In the genomic region with DNA sequence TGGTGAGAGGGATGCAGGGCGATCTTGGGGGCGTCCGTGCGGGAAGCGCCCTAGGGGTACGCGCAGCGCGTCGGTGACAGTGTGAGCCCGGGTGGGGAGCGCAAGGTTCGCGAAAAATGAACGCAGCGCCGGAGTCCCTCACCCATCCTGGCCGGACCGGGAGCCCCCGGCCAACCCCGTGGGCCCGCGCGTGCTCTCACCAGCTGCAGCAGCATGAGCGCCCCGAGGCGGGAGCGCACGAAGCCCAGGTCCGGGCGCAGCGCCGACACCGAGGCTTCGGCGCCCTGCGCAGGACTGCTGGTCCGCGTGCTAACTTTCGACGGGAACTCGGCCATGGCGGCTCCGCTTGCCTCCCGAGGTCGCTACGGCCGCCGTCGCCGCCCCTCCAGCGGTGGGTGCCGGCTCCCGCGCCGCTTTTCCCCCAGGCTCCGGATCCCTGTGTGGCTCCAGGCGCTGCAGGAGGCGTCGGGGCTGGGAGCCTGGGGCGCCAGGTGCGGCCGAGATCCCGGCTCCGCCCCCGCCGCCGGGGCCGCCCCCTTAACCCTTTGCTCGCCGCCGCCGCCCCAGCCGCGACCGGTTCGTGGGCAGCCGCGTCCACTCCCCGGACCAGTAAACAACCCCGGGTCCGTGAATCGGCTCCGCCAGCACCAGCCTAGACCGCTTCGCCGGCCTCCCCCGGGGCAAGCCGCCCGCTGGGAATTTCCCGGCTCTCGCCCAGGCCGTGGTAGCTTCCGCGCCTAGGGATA, we compare ENCODE assay signal across 8 cellular contexts. TPM values are rescaled to one million over a fixed set of nuclear protein-coding genes. Genes with fewer than 3 reads are reported as not detected.
DNase-seq lines count a peak whose midpoint lies in the region; ATAC-seq and TF ChIP-seq lines count a peak whose summit lies in the region.

A gene with protein sequence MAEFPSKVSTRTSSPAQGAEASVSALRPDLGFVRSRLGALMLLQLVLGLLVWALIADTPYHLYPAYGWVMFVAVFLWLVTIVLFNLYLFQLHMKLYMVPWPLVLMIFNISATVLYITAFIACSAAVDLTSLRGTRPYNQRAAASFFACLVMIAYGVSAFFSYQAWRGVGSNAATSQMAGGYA (minus strand): TSS at position 467 of the 746 bp plus-strand sequence. CDS start 132 bp downstream, at position 335.

- H3K4me1 ChIP-seq in KMS-11 (ENCODE audit: low read depth, poor library complexity, severe bottlenecking): peaks cover 2% of the 10 kb centered on the region
- no peaks in the 10 kb centered on the region for H3K4me1 ChIP-seq in endodermal cell (ENCODE audit: control insufficient read depth, insufficient read depth, low read length)
- no peaks in the 10 kb centered on the region for H3K4me1 ChIP-seq in mesodermal cell (ENCODE audit: control insufficient read depth, insufficient read depth, low read length, poor library complexity, severe bottlenecking)
- peaks cover 15 to 47% (median 39%) of the 10 kb centered on the region in 4 donors for H3K4me1 ChIP-seq in stomach

- H3K4me1 Mint-ChIP-seq in activated CD8-positive, alpha-beta memory T cell treated with anti-CD3 and anti-CD28 coated beads, Interleukin-2, amount 10 ng/mL, durations not matched to agents 7 days and 5 days: peaks cover 15% of the 10 kb centered on the region
- peaks cover 12% of the 10 kb centered on the region for H3K4me1 Mint-ChIP-seq in endodermal cell

- WGBS in endodermal cell (ENCODE audit: insufficient coverage in 1 of 2, insufficient read length in 1 of 2), 2 experiments: 2 to 3% methylated on average over 28 to 95 of the region's 95 CpGs
- 2% methylated on average over 86 to 95 of the region's 95 CpGs for WGBS in mesodermal cell (ENCODE audit: insufficient coverage in 2 of 2), 2 experiments
- 0 to 2% (median 1%) methylated on average over 38 to 95 of the region's 95 CpGs for WGBS in stomach, 5 donors

- peak within 1 kb of the TSS; percentile 83 for H2AFZ ChIP-seq in KMS-11 (ENCODE audit: low read depth)

- TF ChIP-seq CTCF in KMS-11 (conservative IDR thresholded peaks at IDR 0.05; ENCODE audit: low read depth, low read length) (no peak), endodermal cell (conservative IDR thresholded peaks at IDR 0.05) (no peak), stomach (IDR thresholded peaks at IDR 0.05) (no peak)

- H3K9me3 ChIP-seq in endodermal cell (ENCODE audit: control insufficient read depth, low read length) (no peaks in the 10 kb centered on the region), mesodermal cell (ENCODE audit: control insufficient read depth, low read length) (no peaks in the 10 kb centered on the region), stomach (no peaks in the 10 kb centered on the region)

- no peaks in the 10 kb centered on the region for H3K79me2 ChIP-seq in KMS-11 (ENCODE audit: insufficient read depth, low read depth)

- H4K20me1 ChIP-seq in KMS-11 (ENCODE audit: insufficient read depth): no peaks in the 10 kb centered on the region

- peak; percentile 74 for ATAC-seq in activated CD8-positive, alpha-beta memory T cell treated with anti-CD3 and anti-CD28 coated beads, Interleukin-2, amount 10 ng/mL, durations not matched to agents 7 days and 5 days
- ATAC-seq in HG03469 (IDR thresholded peaks at IDR 0.05; ENCODE audit: unreplicated experiment) (no peak), GM21825 (IDR thresholded peaks at IDR 0.05; ENCODE audit: unreplicated experiment) (no peak)

- H3K4me3 Mint-ChIP-seq in activated CD8-positive, alpha-beta memory T cell treated with anti-CD3 and anti-CD28 coated beads, Interleukin-2, amount 10 ng/mL, durations not matched to agents 7 days and 5 days: peak within 1 kb of the TSS; percentile 43
- peak within 1 kb of the TSS; percentile 66 for H3K4me3 Mint-ChIP-seq in endodermal cell

- peak; percentile 37 for DNase-seq in Daoy (ENCODE audit: low read depth)
- no peak for DNase-seq in activated CD8-positive, alpha-beta memory T cell treated with anti-CD3 and anti-CD28 coated beads, Interleukin-2, amount 10 ng/mL, durations not matched to agents 7 days and 5 days
- DNase-seq in endodermal cell: peak; percentile 85
- peak; percentile 74 for DNase-seq in stomach

- H3K4me3 ChIP-seq in KMS-11 (IDR thresholded peaks at IDR 0.05; ENCODE audit: insufficient read depth, low read depth, low read length) (no peak within 1 kb of the TSS), endodermal cell (ENCODE audit: low read length) (peak within 1 kb of the TSS; percentile 80), mesodermal cell (ENCODE audit: extremely low read depth, insufficient read depth, low read length, poor library complexity, severe bottlenecking) (peak within 1 kb of the TSS; percentile 46), stomach (peak within 1 kb of the TSS; percentile 59 to 80 (median 70))

- H3K27me3 ChIP-seq in KMS-11 (ENCODE audit: insufficient read depth, low read depth) (peaks cover 6% of the 10 kb centered on the region; the same call in 1 of the 2 replicates), endodermal cell (ENCODE audit: control insufficient read depth, insufficient read depth, low read length, poor library complexity, severe bottlenecking) (peaks cover 19% of the 10 kb centered on the region), stomach (peaks cover 0 to 29% (median 13%) of the 10 kb centered on the region in 3 donors)

- H3K27me3 Mint-ChIP-seq in activated CD8-positive, alpha-beta memory T cell treated with anti-CD3 and anti-CD28 coated beads, Interleukin-2, amount 10 ng/mL, durations not matched to agents 7 days and 5 days: peaks cover 44% of the 10 kb centered on the region
- H3K27me3 Mint-ChIP-seq in endodermal cell (ENCODE audit: insufficient read depth): peaks cover 45% of the 10 kb centered on the region

- H3K9ac ChIP-seq in KMS-11 (peak within 1 kb of the TSS; percentile 41; the same call in 1 of the 2 replicates), endodermal cell (ENCODE audit: extremely low read depth, low read length, poor library complexity, severe bottlenecking) (peak within 1 kb of the TSS; percentile 55)

- H3K27ac Mint-ChIP-seq in activated CD8-positive, alpha-beta memory T cell treated with anti-CD3 and anti-CD28 coated beads, Interleukin-2, amount 10 ng/mL, durations not matched to agents 7 days and 5 days: no peak within 1 kb of the TSS
- H3K27ac Mint-ChIP-seq in endodermal cell: no peak within 1 kb of the TSS

- peak in 1 of 4 donors; percentile 59 for TF ChIP-seq POLR2A in stomach (IDR thresholded peaks at IDR 0.05)

- H3K36me3 ChIP-seq in KMS-11 (ENCODE audit: insufficient read depth) (no peaks in the 10 kb centered on the region), endodermal cell (ENCODE audit: control insufficient read depth, insufficient read depth, low read length) (no peaks in the 10 kb centered on the region), mesodermal cell (ENCODE audit: control insufficient read depth, insufficient read depth, low read length) (no peaks in the 10 kb centered on the region), stomach (no peaks in the 10 kb centered on the region)

- CTCF ChIA-PET in activated CD8-positive, alpha-beta memory T cell treated with anti-CD3 and anti-CD28 coated beads, Interleukin-2, amount 10 ng/mL, durations not matched to agents 7 days and 5 days (lab: Charles Lee): no interaction called here

- no peaks in the 10 kb centered on the region for H3K9me3 Mint-ChIP-seq in activated CD8-positive, alpha-beta memory T cell treated with anti-CD3 and anti-CD28 coated beads, Interleukin-2, amount 10 ng/mL, durations not matched to agents 7 days and 5 days (ENCODE audit: low read depth)
- H3K9me3 Mint-ChIP-seq in endodermal cell: no peaks in the 10 kb centered on the region

- TF ChIP-seq EP300 in stomach (IDR thresholded peaks at IDR 0.05): no peak

- peak within 1 kb of the TSS; percentile 54 for H3K4me2 ChIP-seq in KMS-11

- H3K36me3 Mint-ChIP-seq in activated CD8-positive, alpha-beta memory T cell treated with anti-CD3 and anti-CD28 coated beads, Interleukin-2, amount 10 ng/mL, durations not matched to agents 7 days and 5 days: no peaks in the 10 kb centered on the region
- H3K36me3 Mint-ChIP-seq in endodermal cell (ENCODE audit: low read depth): no peaks in the 10 kb centered on the region

- intact Hi-C loops in stomach (cut with DNase I; ENCODE audit: low total_unique reads): no loop called here

- H3K27ac ChIP-seq in KMS-11 (no peak within 1 kb of the TSS), endodermal cell (ENCODE audit: low read depth, low read length) (no peak within 1 kb of the TSS), mesodermal cell (ENCODE audit: low read depth, low read length, severe bottlenecking) (no peak within 1 kb of the TSS), stomach (peak within 1 kb of the TSS; percentile 84 to 90 (median 89))

RNA-seq across cellular contexts. Expression of the gene that starts here (rescaled TPM):
- 0.06 and 0.63 TPM in 2 replicates for total RNA-seq in Daoy (2014; rRNA removed; shearing (Covaris generic))
- total RNA-seq in activated CD8-positive, alpha-beta memory T cell treated with anti-CD3 and anti-CD28 coated beads, Interleukin-2, amount 10 ng/mL, durations not matched to agents 7 days and 5 days: not detected
- 1 to 10 TPM; 5.9 to 9.1 TPM for total RNA-seq in endodermal cell
- 2.1 TPM for polyA plus RNA-seq in endodermal cell (2013, experiment 1 of 2)
- 2.4 TPM for polyA plus RNA-seq in endodermal cell (2013, experiment 2 of 2)
- polyA plus RNA-seq in mesodermal cell (2013, experiment 1 of 2): 3.4 TPM
- 3.1 TPM for polyA plus RNA-seq in mesodermal cell (2013, experiment 2 of 2)
- 100 to 1,000 TPM in 2 of 5 donors, 10 to 100 TPM in 3; 27.4 to 190 (median 59.1) TPM for total RNA-seq in stomach
- 10 to 100 TPM; 39.0 to 46.6 (median 43.7) TPM for polyA plus RNA-seq in stomach

Comparison
In these comparisons a context has a peak if more than half of its experiments do, and no peak if none do; other contexts are left out.
1. Peak in DNase-seq in Daoy; RNA of the gene not detected or under 1 TPM.
2. Peak in ATAC-seq in activated CD8-positive, alpha-beta memory T cell treated with anti-CD3 and anti-CD28 coated beads, Interleukin-2, amount 10 ng/mL, durations not matched to agents 7 days and 5 days; RNA of the gene not detected or under 1 TPM.
3. H3K27ac ChIP-seq: peak in stomach (5 of 5); none in KMS-11 (single experiment), endodermal cell (single experiment) and mesodermal cell (single experiment).